Comparison of ENCODE assay signal across 16 cellular contexts in the genomic region with DNA sequence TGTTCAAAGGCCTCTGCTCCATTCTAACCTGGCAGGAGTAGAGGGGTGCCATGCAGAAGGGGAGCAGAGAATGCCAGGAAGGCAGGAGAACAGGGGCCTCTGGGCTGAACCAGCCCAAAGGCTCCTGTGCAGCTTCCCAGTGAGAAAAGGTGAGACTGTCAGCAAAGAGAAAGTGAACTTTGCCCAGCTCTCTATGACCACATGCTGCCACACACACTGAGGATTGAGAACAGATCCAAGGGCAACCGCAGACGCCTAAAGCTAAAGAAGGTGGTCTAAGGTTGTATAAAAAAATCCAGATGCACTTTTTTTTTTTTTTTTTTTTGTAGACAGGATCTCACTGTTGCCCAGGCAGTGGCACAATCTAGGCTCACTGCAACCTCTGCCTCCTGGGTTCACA. TPM values are rescaled to one million over a fixed set of nuclear protein-coding genes. Genes with fewer than 3 reads are reported as not detected.
DNase-seq lines count a peak whose midpoint lies in the region; ATAC-seq and TF ChIP-seq lines count a peak whose summit lies in the region.
"Had no signal": no experiment of that assay in that cellular context is flagged by ENCODE, and none has a peak within 500 bp of the region (broad histone marks: within the 10 kb centered on the region; RNA-seq: fewer than 3 reads in every experiment).

No MANE protein-coding gene starts in this region.

- H2BK12ac ChIP-seq in neuronal stem cell (ENCODE audit: low read length) = no peak overlapping the region

- H3K4me1 ChIP-seq in neuronal stem cell (ENCODE audit: control insufficient read depth in 2 of 2, insufficient read depth in 1 of 2, low read depth in 1 of 2, low read length in 2 of 2) (peaks cover 0 to 2% of the 10 kb centered on the region in 2 donors), GM23338 (ENCODE audit: insufficient read depth) (no peaks in the 10 kb centered on the region)
- H3K4me1 ChIP-seq: BE2C had no signal

- H3K4me2 ChIP-seq in neuronal stem cell (ENCODE audit: insufficient read depth, low read length, poor library complexity, severe bottlenecking) = no peak overlapping the region
- H3K4me2 ChIP-seq in GM23338 = no peak overlapping the region
- H3K4me2 ChIP-seq: PC-9 had no signal

- no peaks in the 10 kb centered on the region for H3K9me3 Mint-ChIP-seq in GM23338
- H3K9me3 Mint-ChIP-seq: CD4-positive, CD25-positive, alpha-beta regulatory T cell had no signal

- H3K9me3 ChIP-seq in neuronal stem cell (replicated peaks in 1 of 2; ENCODE audit: control insufficient read depth in 2 of 2, insufficient read depth in 1 of 2, low read depth in 1 of 2, low read length in 2 of 2) (peaks cover 0 to 2% of the 10 kb centered on the region in 2 donors), MG63 (no peaks in the 10 kb centered on the region)
- H3K9me3 ChIP-seq: BE2C had no signal

- H3K4me1 Mint-ChIP-seq in GM23338 = no peaks in the 10 kb centered on the region
- H3K4me1 Mint-ChIP-seq: CD4-positive, CD25-positive, alpha-beta regulatory T cell had no signal

- H4K91ac ChIP-seq in neuronal stem cell (ENCODE audit: low read depth, low read length, poor library complexity) = no peak overlapping the region

- H3K4me3 Mint-ChIP-seq in GM23338 = no peak overlapping the region
- H3K4me3 Mint-ChIP-seq: CD4-positive, CD25-positive, alpha-beta regulatory T cell had no signal

- WGBS in neuronal stem cell (ENCODE audit: extremely low coverage in 2 of 2, insufficient read length in 2 of 2, insufficient replicate concordance in 1 of 2), 2 donors = no CpG with 5 or more reads among the region's 2 CpGs

- TF ChIP-seq CTCF in GM23338 (conservative IDR thresholded peaks at IDR 0.05; ENCODE audit: low read depth in 2 of 2) = no peak

- H3K27me3 ChIP-seq in neuronal stem cell (ENCODE audit: control insufficient read depth in 3 of 3, insufficient read depth in 3 of 3, low read depth in 1 of 3, low read length in 3 of 3) = no peaks in the 10 kb centered on the region
- H3K27me3 ChIP-seq in MG63 = no peaks in the 10 kb centered on the region
- no peaks in the 10 kb centered on the region for H3K27me3 ChIP-seq in GM23338 (ENCODE audit: insufficient read depth)
- H3K27me3 ChIP-seq: BE2C had no signal

- H3K23ac ChIP-seq in neuronal stem cell (ENCODE audit: low read depth, low read length, poor library complexity) = no peak overlapping the region

- H2AFZ ChIP-seq in neuronal stem cell (ENCODE audit: low read length) (no peak overlapping the region), GM23338 (no peak overlapping the region)
- H2AFZ ChIP-seq: GM23248, PC-9 had no signal

- H3F3A ChIP-seq in GM23338 (replicated peaks; ENCODE audit: low read depth) = no peaks in the 10 kb centered on the region

- H4K20me1 ChIP-seq in GM23338 (replicated peaks; ENCODE audit: insufficient read depth) = 0 out of 2 replicates have a peak, but pooled peaks cover 7% of the 10 kb centered on the region

- peak overlapping the region; percentile 51 for H3K18ac ChIP-seq in neuronal stem cell (ENCODE audit: low read length)

- H3K27me3 Mint-ChIP-seq in GM23338 (ENCODE audit: insufficient read depth, low read depth, poor library complexity) = no peaks in the 10 kb centered on the region

- peaks cover 41% of the 10 kb centered on the region for H3K36me3 Mint-ChIP-seq in GM23338 (ENCODE audit: low read depth)
- H3K36me3 Mint-ChIP-seq: CD4-positive, CD25-positive, alpha-beta regulatory T cell had no signal

- H2BK120ac ChIP-seq in neuronal stem cell (ENCODE audit: low read depth, low read length) = no peak overlapping the region

- no peaks in the 10 kb centered on the region for H3K9me2 ChIP-seq in GM23338 (ENCODE audit: insufficient read depth)

- no peak overlapping the region for H4K8ac ChIP-seq in neuronal stem cell (ENCODE audit: low read depth, low read length)

- H3K79me2 ChIP-seq in GM23338 (replicated peaks; ENCODE audit: insufficient read depth) = no peaks in the 10 kb centered on the region

- H3K36me3 ChIP-seq in neuronal stem cell (replicated peaks in 1 of 2; ENCODE audit: control insufficient read depth in 2 of 2, insufficient read depth in 2 of 2, low read length in 2 of 2) (peaks cover 19 to 63% of the 10 kb centered on the region in 2 donors), MG63 (peaks cover 32% of the 10 kb centered on the region), GM23338 (ENCODE audit: insufficient read depth) (peaks cover 37% of the 10 kb centered on the region)

- DNase-seq in HuH-7 (ENCODE audit: low spot score) (peak; percentile 50), left lobe of liver (ENCODE audit: low spot score) (peak; percentile 68), neuronal stem cell (ENCODE audit: low spot score) (no peak), NCI-H2029 treated with DMSO at 0.1 percent for 48 hours (lab: John Stamatoyannopoulos, UW) (no peak), MG63 (no peak), NCI-H2081 (lab: John Stamatoyannopoulos, UW) (no peak), GM23338 (ENCODE audit: low spot score) (no peak)
- DNase-seq: DMS153, NCI-H187, NCI-H524 treated with DMSO at 0.1 percent for 48 hours, PC-9 had no signal

- ATAC-seq in GM18867 (IDR thresholded peaks at IDR 0.05; ENCODE audit: unreplicated experiment) = peak; percentile 6
- ATAC-seq in left lobe of liver = peak; percentile 89
- ATAC-seq in GM23338 = no peak

- no peak overlapping the region for H3K9ac ChIP-seq in neuronal stem cell (ENCODE audit: low read depth, low read length, poor library complexity)
- H3K9ac ChIP-seq: GM23248 had no signal

- no peak overlapping the region for H3K4me3 ChIP-seq in neuronal stem cell (ENCODE audit: low read length in 2 of 2)
- H3K4me3 ChIP-seq in MG63 = no peak overlapping the region
- H3K4me3 ChIP-seq in GM23338 = no peak overlapping the region
- H3K4me3 ChIP-seq: GM12878, GM23248, PC-9 had no signal

- no peak overlapping the region for H2AK5ac ChIP-seq in neuronal stem cell (ENCODE audit: low read depth, low read length)

- no peaks in the 10 kb centered on the region for H3K79me1 ChIP-seq in neuronal stem cell (ENCODE audit: low read depth, low read length)

- no peak overlapping the region for H3K14ac ChIP-seq in neuronal stem cell (ENCODE audit: low read length)

- no peak overlapping the region for H3K27ac Mint-ChIP-seq in GM23338
- H3K27ac Mint-ChIP-seq: CD4-positive, CD25-positive, alpha-beta regulatory T cell had no signal

- H2BK15ac ChIP-seq in neuronal stem cell (ENCODE audit: low read length) = no peak overlapping the region

- no peak overlapping the region for H2BK5ac ChIP-seq in neuronal stem cell (ENCODE audit: low read length)

- H3K27ac ChIP-seq in neuronal stem cell (replicated peaks; ENCODE audit: low read length) = no peak overlapping the region
- no peak overlapping the region for H3K27ac ChIP-seq in GM23338 (ENCODE audit: low read depth)
- H3K27ac ChIP-seq: GM23248, PC-9 had no signal

- no peak overlapping the region for H3K4ac ChIP-seq in neuronal stem cell (ENCODE audit: low read length)

TF ChIP-seq in GM23338, 12 proteins besides CTCF, POLR2A, EP300 and RAD21 (continues in another document):
- TF ChIP-seq, protein P1, sequence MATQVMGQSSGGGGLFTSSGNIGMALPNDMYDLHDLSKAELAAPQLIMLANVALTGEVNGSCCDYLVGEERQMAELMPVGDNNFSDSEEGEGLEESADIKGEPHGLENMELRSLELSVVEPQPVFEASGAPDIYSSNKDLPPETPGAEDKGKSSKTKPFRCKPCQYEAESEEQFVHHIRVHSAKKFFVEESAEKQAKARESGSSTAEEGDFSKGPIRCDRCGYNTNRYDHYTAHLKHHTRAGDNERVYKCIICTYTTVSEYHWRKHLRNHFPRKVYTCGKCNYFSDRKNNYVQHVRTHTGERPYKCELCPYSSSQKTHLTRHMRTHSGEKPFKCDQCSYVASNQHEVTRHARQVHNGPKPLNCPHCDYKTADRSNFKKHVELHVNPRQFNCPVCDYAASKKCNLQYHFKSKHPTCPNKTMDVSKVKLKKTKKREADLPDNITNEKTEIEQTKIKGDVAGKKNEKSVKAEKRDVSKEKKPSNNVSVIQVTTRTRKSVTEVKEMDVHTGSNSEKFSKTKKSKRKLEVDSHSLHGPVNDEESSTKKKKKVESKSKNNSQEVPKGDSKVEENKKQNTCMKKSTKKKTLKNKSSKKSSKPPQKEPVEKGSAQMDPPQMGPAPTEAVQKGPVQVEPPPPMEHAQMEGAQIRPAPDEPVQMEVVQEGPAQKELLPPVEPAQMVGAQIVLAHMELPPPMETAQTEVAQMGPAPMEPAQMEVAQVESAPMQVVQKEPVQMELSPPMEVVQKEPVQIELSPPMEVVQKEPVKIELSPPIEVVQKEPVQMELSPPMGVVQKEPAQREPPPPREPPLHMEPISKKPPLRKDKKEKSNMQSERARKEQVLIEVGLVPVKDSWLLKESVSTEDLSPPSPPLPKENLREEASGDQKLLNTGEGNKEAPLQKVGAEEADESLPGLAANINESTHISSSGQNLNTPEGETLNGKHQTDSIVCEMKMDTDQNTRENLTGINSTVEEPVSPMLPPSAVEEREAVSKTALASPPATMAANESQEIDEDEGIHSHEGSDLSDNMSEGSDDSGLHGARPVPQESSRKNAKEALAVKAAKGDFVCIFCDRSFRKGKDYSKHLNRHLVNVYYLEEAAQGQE (IDR thresholded peaks at IDR 0.05; ENCODE audit: unreplicated experiment) = no peak
- TF ChIP-seq ZNF114 (CRISPR knock-in tag; IDR thresholded peaks at IDR 0.05) = no peak
- no peak for TF ChIP-seq ZNF331 (CRISPR knock-in tag; IDR thresholded peaks at IDR 0.05; ENCODE audit: low read depth)
- TF ChIP-seq CREB1 (CRISPR knock-in tag; IDR thresholded peaks at IDR 0.05; ENCODE audit: low read depth) = no peak
- no peak for TF ChIP-seq NANOG (IDR thresholded peaks at IDR 0.05; ENCODE audit: borderline replicate concordance)

RNA-seq across cellular contexts. Expression of a gene that starts 51.4 kb away (rescaled TPM):
- total RNA-seq in left lobe of liver = 128 TPM
- 126 TPM for polyA plus RNA-seq in neuronal stem cell (2013, experiment 1 of 2)
- 128 TPM for polyA plus RNA-seq in neuronal stem cell (2013, experiment 2 of 2)
- total RNA-seq in MG63 (2014; rRNA removed; shearing (Covaris generic); ENCODE audit: low replicate concordance) = 103 and 107 TPM in 2 replicates
- total RNA-seq in GM23338 (2014; rRNA removed; shearing (Covaris generic)) = 122 and 135 TPM in 2 replicates
- polyA plus RNA-seq in GM23338 (2016; fragmentation: Nextera tagmentation; extraction: Ambion mirVana) = 184 and 198 TPM in 2 replicates

RNA-seq across cellular contexts. Expression of a gene that starts 57.1 kb away (rescaled TPM):
- total RNA-seq in left lobe of liver = 13.6 TPM
- 26.4 TPM for polyA plus RNA-seq in neuronal stem cell (2013, experiment 1 of 2)
- 26.2 TPM for polyA plus RNA-seq in neuronal stem cell (2013, experiment 2 of 2)
- 65.1 and 90.6 TPM in 2 replicates for total RNA-seq in MG63 (2014; rRNA removed; shearing (Covaris generic); ENCODE audit: low replicate concordance)
- total RNA-seq in GM23338 (2014; rRNA removed; shearing (Covaris generic)) = 75.9 and 81.4 TPM in 2 replicates
- 104 and 140 TPM in 2 replicates for polyA plus RNA-seq in GM23338 (2016; fragmentation: Nextera tagmentation; extraction: Ambion mirVana)

Comparison
In these comparisons a context has a peak if more than half of its experiments do, and no peak if none do; other contexts are left out.
1. DNase-seq: peak in HuH-7 (single experiment) and left lobe of liver (single experiment); none in neuronal stem cell (single experiment), NCI-H2029 treated with DMSO at 0.1 percent for 48 hours (single experiment), MG63 (single experiment), NCI-H2081 (0 of 2) and GM23338 (single experiment).